Comparison of ENCODE assay signal across 1 cellular context in genomic region chr5:42718591-42718990, GRCh38.
TF ChIP-seq lines count a peak whose summit lies in the region.

No MANE protein-coding gene starts in this region.

TF ChIP-seq in K562, 482 proteins besides CTCF, POLR2A, EP300 and RAD21 (continued from another document):
- no peak for TF ChIP-seq FOXP4 (CRISPR knock-in tag; IDR thresholded peaks at IDR 0.05; ENCODE audit: borderline replicate concordance)
- no peak for TF ChIP-seq ZNF561 (CRISPR knock-in tag; conservative IDR thresholded peaks at IDR 0.05)
